In genomic region chr12:90839340-90839739, GRCh38 we compare ENCODE assay signal across 23 cellular contexts.
"Had no signal": no experiment of that assay in that cellular context is flagged by ENCODE, and none has a peak within 500 bp of the region (broad histone marks: within the 10 kb centered on the region; RNA-seq: fewer than 3 reads in every experiment).

No MANE protein-coding gene starts in this region.

- FAIRE-seq: TTC549 had no signal

- H3K27ac Mint-ChIP-seq: activated B cell treated with CpG ODN at 0.5 μM for 24 hours; activated CD4-positive, alpha-beta memory T cell treated with anti-CD3 and anti-CD28 coated beads for 36 hours; activated CD4-positive, alpha-beta T cell treated with anti-CD3 and anti-CD28 coated beads, Interleukin-2, amount 10 ng/mL, durations not matched to agents 24 days and 14 days; activated naive CD4-positive, alpha-beta T cell treated with anti-CD3 and anti-CD28 coated beads for 36 hours; activated naive CD8-positive, alpha-beta T cell; T-helper 17 cell had no signal

- H3K4me1 ChIP-seq: Peyer's patch had no signal

- H3K4me1 Mint-ChIP-seq: activated B cell treated with CpG ODN at 0.5 μM for 24 hours; activated CD4-positive, alpha-beta T cell treated with anti-CD3 and anti-CD28 coated beads, Interleukin-2, amount 10 ng/mL, durations not matched to agents 24 days and 14 days; T-helper 17 cell had no signal

- H3K27me3 Mint-ChIP-seq: activated CD4-positive, alpha-beta memory T cell treated with anti-CD3 and anti-CD28 coated beads for 36 hours; activated CD4-positive, alpha-beta T cell treated with anti-CD3 and anti-CD28 coated beads, Interleukin-2, amount 10 ng/mL, durations not matched to agents 24 days and 14 days; activated naive CD8-positive, alpha-beta T cell had no signal

- H3K36me3 Mint-ChIP-seq: activated CD4-positive, alpha-beta memory T cell treated with anti-CD3 and anti-CD28 coated beads for 36 hours; activated naive CD8-positive, alpha-beta T cell had no signal

- H3K9me3 ChIP-seq: Peyer's patch had no signal

- H3K36me3 ChIP-seq: Peyer's patch, SJCRH30 had no signal

- H3K27me3 ChIP-seq: Peyer's patch, SJCRH30 had no signal

- H3K4me3 Mint-ChIP-seq: activated B cell treated with CpG ODN at 0.5 μM for 24 hours; activated CD4-positive, alpha-beta memory T cell treated with anti-CD3 and anti-CD28 coated beads for 36 hours; activated CD4-positive, alpha-beta T cell treated with anti-CD3 and anti-CD28 coated beads, Interleukin-2, amount 10 ng/mL, durations not matched to agents 24 days and 14 days; activated naive CD4-positive, alpha-beta T cell treated with anti-CD3 and anti-CD28 coated beads for 36 hours; activated naive CD8-positive, alpha-beta T cell; activated T-cell treated with anti-CD3 and anti-CD28 coated beads, Interleukin-2, amount 50 U/mL, for 4 hours; T-helper 17 cell had no signal

- DNase-seq: activated B cell treated with CpG ODN at 0.5 μM for 24 hours; activated CD4-positive, alpha-beta memory T cell treated with anti-CD3 and anti-CD28 coated beads for 36 hours; activated CD4-positive, alpha-beta T cell treated with anti-CD3 and anti-CD28 coated beads for 1 hour; activated CD4-positive, alpha-beta T cell treated with anti-CD3 and anti-CD28 coated beads, Interleukin-2, amount 10 ng/mL, durations not matched to agents 24 days and 14 days; activated CD8-positive, alpha-beta memory T cell treated with anti-CD3 and anti-CD28 coated beads for 24 hours; activated gamma-delta T cell; activated naive CD4-positive, alpha-beta T cell treated with anti-CD3 and anti-CD28 coated beads for 36 hours; activated T-cell treated with anti-CD3 and anti-CD28 coated beads, Interleukin-2, amount 50 U/mL, for 4 hours; anterior cingulate cortex; Kasumi-1; KBM-7; NCI-H1105 treated with DMSO at 0.1 percent for 48 hours; NCI-H1436 treated with DMSO at 0.1 percent for 48 hours; NCI-H187; NCI-H2081; NCI-H524; Peyer's patch; Right ventricle myocardium superior; SJCRH30; T-helper 17 cell; T1000 had no signal

- H3K9me3 Mint-ChIP-seq: activated B cell treated with CpG ODN at 0.5 μM for 24 hours; activated CD4-positive, alpha-beta memory T cell treated with anti-CD3 and anti-CD28 coated beads for 36 hours; activated CD4-positive, alpha-beta T cell treated with anti-CD3 and anti-CD28 coated beads, Interleukin-2, amount 10 ng/mL, durations not matched to agents 24 days and 14 days; activated naive CD4-positive, alpha-beta T cell treated with anti-CD3 and anti-CD28 coated beads for 36 hours; activated T-cell treated with anti-CD3 and anti-CD28 coated beads, Interleukin-2, amount 50 U/mL, for 4 hours had no signal

- H3K4me3 ChIP-seq: Peyer's patch, SJCRH30 had no signal
